In the genomic region with DNA sequence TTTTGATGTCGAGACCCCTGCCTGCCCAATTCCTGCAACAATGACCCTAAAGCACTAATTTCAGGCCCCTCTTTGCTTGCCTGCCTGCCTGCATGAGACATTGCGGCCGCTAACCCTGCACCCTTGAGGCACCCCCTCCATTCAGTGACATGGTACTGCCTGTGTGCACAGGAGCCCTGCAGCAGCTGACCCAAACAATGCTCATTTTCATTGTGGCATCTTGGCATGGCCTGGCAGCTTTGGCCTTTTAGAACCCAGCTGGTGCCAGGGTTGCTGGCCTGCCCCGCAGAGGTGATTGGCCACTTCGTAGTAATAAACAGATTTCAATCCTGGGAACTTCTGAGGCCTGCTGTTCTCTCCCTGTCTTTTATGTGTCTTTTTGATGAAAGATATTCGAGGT, we compare ENCODE assay signal across 18 cellular contexts. TPM values are rescaled to one million over a fixed set of nuclear protein-coding genes. Genes with fewer than 3 reads are reported as not detected.
DNase-seq lines count a peak whose midpoint lies in the region; ATAC-seq and TF ChIP-seq lines count a peak whose summit lies in the region.
"Had no signal": no experiment of that assay in that cellular context is flagged by ENCODE, and none has a peak within 500 bp of the region (broad histone marks: within the 10 kb centered on the region; RNA-seq: fewer than 3 reads in every experiment).

No MANE protein-coding gene starts in this region.

- H3K9me3 ChIP-seq in left ventricle myocardium inferior (replicated peaks) (no peaks in the 10 kb centered on the region), PC-9 (ENCODE audit: insufficient read depth, low read depth) (no peaks in the 10 kb centered on the region)
- H3K9me3 ChIP-seq: SJSA1 had no signal

- H4K20me1 ChIP-seq in GM23338 (replicated peaks; ENCODE audit: insufficient read depth), result no peaks in the 10 kb centered on the region
- 0 out of 2 replicates have a peak, but pooled peaks cover 4% of the 10 kb centered on the region for H4K20me1 ChIP-seq in PC-9 (ENCODE audit: insufficient read depth)

- H3K4me1 Mint-ChIP-seq in GM23338 (peaks cover 30% of the 10 kb centered on the region), brain (peaks cover 34% of the 10 kb centered on the region)

- H3K27ac ChIP-seq in GM23338 (ENCODE audit: low read depth) (no peak overlapping the region), left ventricle myocardium inferior (replicated peaks) (peak overlapping the region; percentile 71), PC-9 (no peak overlapping the region)
- H3K27ac ChIP-seq: hepatocyte, SJSA1 had no signal

- no peaks in the 10 kb centered on the region for H3F3A ChIP-seq in GM23338 (replicated peaks; ENCODE audit: low read depth)
- peaks cover 13% of the 10 kb centered on the region for H3F3A ChIP-seq in PC-9 (ENCODE audit: insufficient read depth, low read depth)

- no peaks in the 10 kb centered on the region for H3K36me3 ChIP-seq in GM23338 (ENCODE audit: insufficient read depth)
- H3K36me3 ChIP-seq in left ventricle myocardium inferior, result no peaks in the 10 kb centered on the region
- 0 out of 2 replicates have a peak, but pooled peaks cover under 1% of the 10 kb centered on the region for H3K36me3 ChIP-seq in PC-9 (ENCODE audit: low read depth)
- H3K36me3 ChIP-seq: SJSA1 had no signal

- H3K79me2 ChIP-seq in GM23338 (replicated peaks; ENCODE audit: insufficient read depth) (peaks cover 22% of the 10 kb centered on the region), PC-9 (ENCODE audit: low read depth) (peaks cover 69% of the 10 kb centered on the region)
- H3K79me2 ChIP-seq: hepatocyte had no signal

- no peaks in the 10 kb centered on the region for H3K27me3 ChIP-seq in GM23338 (ENCODE audit: insufficient read depth)
- H3K27me3 ChIP-seq in left ventricle myocardium inferior (ENCODE audit: low read depth), result no peaks in the 10 kb centered on the region
- H3K27me3 ChIP-seq in PC-9 (ENCODE audit: insufficient read depth, low read depth), result no peaks in the 10 kb centered on the region
- H3K27me3 ChIP-seq: hepatocyte, SJSA1 had no signal

- POLR2A ChIA-PET in PC-9 (lab: Charles Lee; ENCODE audit: unreplicated experiment), result interaction anchor here (0.7 kb wide), 1 partner anchor 21 kb away, joined by 5 read pairs; no protein-coding TSS in a partner anchor

- H3K9me2 ChIP-seq in GM23338 (ENCODE audit: insufficient read depth) (no peaks in the 10 kb centered on the region), PC-9 (ENCODE audit: insufficient read depth) (no peaks in the 10 kb centered on the region)

- H3K9me3 Mint-ChIP-seq in GM23338, result no peaks in the 10 kb centered on the region
- no peaks in the 10 kb centered on the region for H3K9me3 Mint-ChIP-seq in brain
- H3K9me3 Mint-ChIP-seq: activated T-helper 1 cell treated with anti-CD3 and anti-CD28 coated beads, Interleukin-12 subunit alpha, Interleukin-12 subunit beta, Interleukin-2, Interleukin-4 antibody, amounts not matched to agents 30 ng/mL and 10 ng/mL and 1 ng/mL, durations not matched to agents 14 hours and 24 hours and 36 hours had no signal

- H3K4me3 Mint-ChIP-seq in GM23338 (no peak overlapping the region), brain (peak overlapping the region in 2 of 5 experiments; percentile 31 to 64)
- H3K4me3 Mint-ChIP-seq: activated T-helper 1 cell treated with anti-CD3 and anti-CD28 coated beads, Interleukin-12 subunit alpha, Interleukin-12 subunit beta, Interleukin-2, Interleukin-4 antibody, amounts not matched to agents 30 ng/mL and 10 ng/mL and 1 ng/mL, durations not matched to agents 14 hours and 24 hours and 36 hours had no signal

- peaks cover 21% of the 10 kb centered on the region for H3K4me1 ChIP-seq in GM23338 (ENCODE audit: insufficient read depth)
- H3K4me1 ChIP-seq in left ventricle myocardium inferior, result peaks cover 91% of the 10 kb centered on the region
- H3K4me1 ChIP-seq in PC-9 (replicated peaks; ENCODE audit: insufficient read depth), result peaks cover 41% of the 10 kb centered on the region
- H3K4me1 ChIP-seq: SJSA1 had no signal

- intact Hi-C loops in left ventricle myocardium inferior (cut with micrococcal nuclease) (no loop called here), PC-9 (cut with micrococcal nuclease; ENCODE audit: unreplicated experiment) (no loop called here)

- no peak overlapping the region for H2AFZ ChIP-seq in GM23338
- H2AFZ ChIP-seq in PC-9, result no peak overlapping the region
- H2AFZ ChIP-seq: hepatocyte had no signal

- DNase-seq in GM23338 (ENCODE audit: low spot score), result no peak
- peak; percentile 55 for DNase-seq in left ventricle myocardium inferior
- DNase-seq in pons (ENCODE audit: low spot score), result peak; percentile 97
- DNase-seq in PC-9, result no peak
- no peak for DNase-seq in NCI-H1048 (lab: John Stamatoyannopoulos, UW)
- no peak for DNase-seq in stimulated activated CD4-positive, alpha-beta T cell treated with anti-CD3 and anti-CD28 coated beads, Interleukin-12 subunit alpha, Interleukin-12 subunit beta, amount 100 ng/mL, for 4 hours
- DNase-seq in T-helper 9 cell, result no peak
- DNase-seq: activated CD4-positive, CD25-positive, alpha-beta regulatory T cell; activated CD8-positive, alpha-beta memory T cell treated with anti-CD3 and anti-CD28 coated beads for 24 hours; H7; MV-4-11; stimulated activated CD4-positive, alpha-beta T cell treated with anti-CD3 and anti-CD28 coated beads, Interleukin-2, amount 100 ng/mL, for 24 hours; T-helper 2 cell had no signal

- TF ChIP-seq CTCF in GM23338 (conservative IDR thresholded peaks at IDR 0.05; ENCODE audit: low read depth in 2 of 2) (no peak), brain (conservative IDR thresholded peaks at IDR 0.05) (no peak), left ventricle myocardium inferior (IDR thresholded peaks at IDR 0.05; ENCODE audit: borderline replicate concordance) (no peak), PC-9 (conservative IDR thresholded peaks at IDR 0.05) (no peak)

- H3K36me3 Mint-ChIP-seq in GM23338 (ENCODE audit: low read depth) (no peaks in the 10 kb centered on the region), brain (no peaks in the 10 kb centered on the region)

- CTCF ChIA-PET in PC-9 (lab: Charles Lee), result no interaction called here

- no TSS peak for BruUV-seq in PC-9 (replicated peaks; lab: Mats Ljungman, UMichigan)

- H3K27me3 Mint-ChIP-seq in GM23338 (ENCODE audit: insufficient read depth, low read depth, poor library complexity) (peaks cover 4% of the 10 kb centered on the region), brain (peaks cover 2% of the 10 kb centered on the region)

- H3K4me2 ChIP-seq in GM23338 (no peak overlapping the region), PC-9 (no peak overlapping the region)
- H3K4me2 ChIP-seq: hepatocyte had no signal

- peak overlapping the region; percentile 76; the same call in 1 of the 2 replicates for H3K27ac Mint-ChIP-seq in GM23338
- H3K27ac Mint-ChIP-seq in brain, result peak overlapping the region in 4 of 5 experiments; percentile 60 to 85 (median 74)
- H3K27ac Mint-ChIP-seq: activated T-helper 1 cell treated with anti-CD3 and anti-CD28 coated beads, Interleukin-12 subunit alpha, Interleukin-12 subunit beta, Interleukin-2, Interleukin-4 antibody, amounts not matched to agents 30 ng/mL and 10 ng/mL and 1 ng/mL, durations not matched to agents 14 hours and 24 hours and 36 hours had no signal

- H3K4me3 ChIP-seq in GM23338 (no peak overlapping the region), left ventricle myocardium inferior (no peak overlapping the region), PC-9 (no peak overlapping the region)
- H3K4me3 ChIP-seq: hepatocyte, K562, SJSA1 had no signal

- no peak for ATAC-seq in GM23338
- ATAC-seq: K562 had no signal

TF ChIP-seq in GM23338, 12 proteins besides CTCF, POLR2A, EP300 and RAD21 (continues in another document):
- no peak for TF ChIP-seq EZH2 (IDR thresholded peaks at IDR 0.05; ENCODE audit: low read depth, unreplicated experiment)
- TF ChIP-seq REST (IDR thresholded peaks at IDR 0.05; ENCODE audit: unreplicated experiment), result no peak
- TF ChIP-seq JUNB (IDR thresholded peaks at IDR 0.05; ENCODE audit: unreplicated experiment), result no peak

RNA-seq across cellular contexts. Expression of gene SLCO3A1, which starts 33.8 kb away (rescaled TPM):
- 9.4 and 11.5 TPM in 2 replicates for total RNA-seq in GM23338 (2014; rRNA removed; shearing (Covaris generic))
- polyA plus RNA-seq in GM23338 (2016; fragmentation: Nextera tagmentation; extraction: Ambion mirVana), result 7.3 and 10.7 TPM in 2 replicates
- polyA plus RNA-seq in brain (ENCODE audit: insufficient read depth, low read depth, low replicate concordance), result 43.3 TPM
- 56.8 TPM for total RNA-seq in left ventricle myocardium inferior
- total RNA-seq in PC-9 (2021), result 37.8 and 50.0 TPM in 2 replicates
- total RNA-seq: SJSA1 had no signal

Comparison
In these comparisons a context has a peak if more than half of its experiments do, and no peak if none do; other contexts are left out.
1. DNase-seq: peak in left ventricle myocardium inferior (single experiment) and pons (single experiment); none in GM23338 (single experiment), PC-9 (0 of 2), NCI-H1048 (single experiment), stimulated activated CD4-positive, alpha-beta T cell treated with anti-CD3 and anti-CD28 coated beads, Interleukin-12 subunit alpha, Interleukin-12 subunit beta, amount 100 ng/mL, for 4 hours (single experiment) and T-helper 9 cell (single experiment).